ENCODE assay signal across 1 cellular context in the genomic region with DNA sequence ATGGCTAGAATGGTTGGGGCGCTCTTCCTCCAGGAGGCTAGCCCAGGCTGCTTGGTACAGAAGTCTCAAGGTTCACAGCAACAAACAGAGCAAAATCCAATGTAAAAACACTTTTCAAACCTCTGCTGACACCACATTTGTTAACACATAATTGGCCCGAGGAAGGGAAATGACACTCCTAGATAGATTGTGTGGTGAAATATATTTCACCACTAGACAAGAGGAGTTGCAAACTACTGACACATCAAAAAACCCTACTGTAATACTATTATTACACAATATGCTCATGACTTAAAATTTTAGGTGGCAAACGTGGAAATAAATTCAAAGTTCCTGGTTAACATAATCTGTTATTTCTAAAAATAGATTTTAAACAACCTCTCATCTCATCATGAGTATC.
TF ChIP-seq lines count a peak whose summit lies in the region.

No MANE protein-coding gene starts in this region.

TF ChIP-seq in HepG2, 621 proteins besides CTCF, POLR2A, EP300 and RAD21:
- TF ChIP-seq CEBPB (IDR thresholded peaks at IDR 0.05; ENCODE audit: borderline replicate concordance, low read depth, low read length) (peak; percentile 19; the same call in 1 of the 2 replicates), CCDC6 (CRISPR knock-in tag; IDR thresholded peaks at IDR 0.05) (no peak)
- TF ChIP-seq, protein P1, sequence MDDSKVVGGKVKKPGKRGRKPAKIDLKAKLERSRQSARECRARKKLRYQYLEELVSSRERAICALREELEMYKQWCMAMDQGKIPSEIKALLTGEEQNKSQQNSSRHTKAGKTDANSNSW (CRISPR knock-in tag; IDR thresholded peaks at IDR 0.05; ENCODE audit: borderline replicate concordance) = no peak
